Comparison of ENCODE assay signal across 28 cellular contexts in the genomic region with DNA sequence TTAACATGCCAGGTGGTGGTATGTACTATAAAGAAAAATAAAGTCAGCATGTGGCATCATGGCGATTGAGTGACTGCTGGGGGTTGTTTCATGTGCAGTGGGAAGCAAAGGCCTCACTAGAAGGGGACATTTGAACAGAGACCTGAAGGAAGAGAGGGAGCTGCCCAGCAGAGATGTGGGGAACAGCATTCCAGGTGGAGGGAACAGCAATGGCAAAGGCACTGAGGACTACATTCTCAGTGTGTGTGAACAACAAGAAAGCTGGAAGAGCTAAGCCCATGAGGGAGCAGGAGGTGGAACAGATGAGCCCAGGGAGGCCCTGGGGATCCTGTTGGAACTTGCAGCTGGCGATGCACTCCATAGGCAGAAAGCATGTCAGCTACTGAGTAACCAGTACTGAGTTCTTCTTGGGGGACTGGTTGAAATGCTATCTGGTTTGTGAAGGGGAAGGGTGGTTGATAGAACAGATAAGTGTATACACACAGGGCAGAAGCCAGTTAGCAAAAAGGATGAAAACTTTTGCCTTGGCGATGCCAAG. TPM values are rescaled to one million over a fixed set of nuclear protein-coding genes. Genes with fewer than 3 reads are reported as not detected.
"Had no signal": no experiment of that assay in that cellular context is flagged by ENCODE, and none has a peak within 500 bp of the region (broad histone marks: within the 10 kb centered on the region; RNA-seq: fewer than 3 reads in every experiment).

No MANE protein-coding gene starts in this region.

- H3K27me3 ChIP-seq: ascending aorta, body of pancreas, cardiac muscle cell had no signal

- H3K36me3 ChIP-seq: ascending aorta, cardiac muscle cell had no signal

- H3K27me3 Mint-ChIP-seq: activated CD4-positive, alpha-beta memory T cell treated with anti-CD3 and anti-CD28 coated beads for 36 hours; activated CD4-positive, alpha-beta T cell treated with anti-CD3 and anti-CD28 coated beads, Interleukin-2, amount 10 ng/mL, durations not matched to agents 7 days and 5 days; activated naive CD4-positive, alpha-beta T cell treated with anti-CD3 and anti-CD28 coated beads, Interleukin-2, amount 10 ng/mL, durations not matched to agents 7 days and 5 days had no signal

- H3K4me3 ChIP-seq: ascending aorta, body of pancreas, cardiac muscle cell had no signal

- DNase-seq: activated CD4-positive, alpha-beta memory T cell treated with anti-CD3 and anti-CD28 coated beads for 36 hours; activated CD4-positive, alpha-beta T cell treated with anti-CD3 and anti-CD28 coated beads, Interleukin-2, amount 10 ng/mL, durations not matched to agents 7 days and 5 days; activated CD4-positive, CD25-positive, alpha-beta regulatory T cell; activated gamma-delta T cell treated with Interleukin-2 at 50 U/mL for 16 hours; activated naive CD4-positive, alpha-beta T cell treated with anti-CD3 and anti-CD28 coated beads, Interleukin-2, amount 10 ng/mL, durations not matched to agents 7 days and 5 days; activated T-cell treated with anti-CD3 and anti-CD28 coated beads for 4 hours; activated T-cell treated with anti-CD3 and anti-CD28 coated beads, Interleukin-2, amount 50 U/mL, for 48 hours; amniotic stem cell; body of pancreas; Kasumi-1; KBM-7; NCI-H1105 treated with DMSO at 0.1 percent for 48 hours; NCI-H1436 treated with DMSO at 0.1 percent for 48 hours; NCI-H187 treated with DMSO at 0.1 percent for 48 hours; NCI-H2081 treated with DMSO at 0.1 percent for 48 hours; NCI-H226; NCI-H526; NCI-H82; SIG-M5; T-helper 1 cell had no signal

- H3K4me1 Mint-ChIP-seq: activated CD4-positive, alpha-beta T cell treated with anti-CD3 and anti-CD28 coated beads, Interleukin-2, amount 10 ng/mL, durations not matched to agents 7 days and 5 days; activated naive CD4-positive, alpha-beta T cell treated with anti-CD3 and anti-CD28 coated beads, Interleukin-2, amount 10 ng/mL, durations not matched to agents 7 days and 5 days had no signal

- ATAC-seq: body of pancreas had no signal

- H3K4me1 ChIP-seq: ascending aorta, body of pancreas had no signal

- H3K4me3 Mint-ChIP-seq: activated CD4-positive, alpha-beta memory T cell treated with anti-CD3 and anti-CD28 coated beads for 36 hours; activated CD4-positive, alpha-beta T cell treated with anti-CD3 and anti-CD28 coated beads, Interleukin-2, amount 10 ng/mL, durations not matched to agents 7 days and 5 days; activated naive CD4-positive, alpha-beta T cell treated with anti-CD3 and anti-CD28 coated beads, Interleukin-2, amount 10 ng/mL, durations not matched to agents 7 days and 5 days had no signal

- H3K9me3 ChIP-seq: ascending aorta, body of pancreas had no signal

- H3K27ac Mint-ChIP-seq: activated CD4-positive, alpha-beta memory T cell treated with anti-CD3 and anti-CD28 coated beads for 36 hours; activated CD4-positive, alpha-beta T cell treated with anti-CD3 and anti-CD28 coated beads, Interleukin-2, amount 10 ng/mL, durations not matched to agents 7 days and 5 days; activated naive CD4-positive, alpha-beta T cell treated with anti-CD3 and anti-CD28 coated beads, Interleukin-2, amount 10 ng/mL, durations not matched to agents 7 days and 5 days; activated T-helper 2 cell treated with anti-CD3 and anti-CD28 coated beads, Interferon-gamma antibody, Interleukin-2, Interleukin-4, amounts not matched to agents 10 μg/mL and 5 μg/mL and 100 μg/mL, durations not matched to agents 14 hours and 24 hours and 36 hours had no signal

- H3K36me3 Mint-ChIP-seq: activated CD4-positive, alpha-beta memory T cell treated with anti-CD3 and anti-CD28 coated beads for 36 hours; activated naive CD4-positive, alpha-beta T cell treated with anti-CD3 and anti-CD28 coated beads, Interleukin-2, amount 10 ng/mL, durations not matched to agents 7 days and 5 days had no signal

- H3K9me3 Mint-ChIP-seq: activated CD4-positive, alpha-beta memory T cell treated with anti-CD3 and anti-CD28 coated beads for 36 hours; activated CD4-positive, alpha-beta T cell treated with anti-CD3 and anti-CD28 coated beads, Interleukin-2, amount 10 ng/mL, durations not matched to agents 7 days and 5 days; activated naive CD4-positive, alpha-beta T cell treated with anti-CD3 and anti-CD28 coated beads, Interleukin-2, amount 10 ng/mL, durations not matched to agents 7 days and 5 days; activated T-helper 2 cell treated with anti-CD3 and anti-CD28 coated beads, Interferon-gamma antibody, Interleukin-2, Interleukin-4, amounts not matched to agents 10 μg/mL and 5 μg/mL and 100 μg/mL, durations not matched to agents 14 hours and 24 hours and 36 hours had no signal

- H3K27ac ChIP-seq: ascending aorta, body of pancreas, cardiac muscle cell, VCaP had no signal

RNA-seq across cellular contexts. Expression of a gene that starts 29.2 kb away (rescaled TPM):
- total RNA-seq: activated CD4-positive, alpha-beta memory T cell treated with anti-CD3 and anti-CD28 coated beads for 36 hours; activated CD4-positive, alpha-beta T cell treated with anti-CD3 and anti-CD28 coated beads, Interleukin-2, amount 10 ng/mL, durations not matched to agents 7 days and 5 days; activated CD8-positive, alpha-beta memory T cell treated with anti-CD3 and anti-CD28 coated beads for 36 hours; activated T-helper 2 cell treated with anti-CD3 and anti-CD28 coated beads, Interferon-gamma antibody, Interleukin-2, Interleukin-4, amounts not matched to agents 10 μg/mL and 5 μg/mL and 100 μg/mL, durations not matched to agents 14 hours and 24 hours and 36 hours; ascending aorta; body of pancreas; cardiac muscle cell; NCI-H460; RPMI7951; T-helper 2 cell treated with Interferon-gamma antibody and Interleukin-4, amounts not matched to agents 100 ng/mL and 5 ng/mL, for 36 hours had no signal
- polyA plus RNA-seq: cardiac muscle cell had no signal
